ENCODE assay signal across 8 cellular contexts in the genomic region with DNA sequence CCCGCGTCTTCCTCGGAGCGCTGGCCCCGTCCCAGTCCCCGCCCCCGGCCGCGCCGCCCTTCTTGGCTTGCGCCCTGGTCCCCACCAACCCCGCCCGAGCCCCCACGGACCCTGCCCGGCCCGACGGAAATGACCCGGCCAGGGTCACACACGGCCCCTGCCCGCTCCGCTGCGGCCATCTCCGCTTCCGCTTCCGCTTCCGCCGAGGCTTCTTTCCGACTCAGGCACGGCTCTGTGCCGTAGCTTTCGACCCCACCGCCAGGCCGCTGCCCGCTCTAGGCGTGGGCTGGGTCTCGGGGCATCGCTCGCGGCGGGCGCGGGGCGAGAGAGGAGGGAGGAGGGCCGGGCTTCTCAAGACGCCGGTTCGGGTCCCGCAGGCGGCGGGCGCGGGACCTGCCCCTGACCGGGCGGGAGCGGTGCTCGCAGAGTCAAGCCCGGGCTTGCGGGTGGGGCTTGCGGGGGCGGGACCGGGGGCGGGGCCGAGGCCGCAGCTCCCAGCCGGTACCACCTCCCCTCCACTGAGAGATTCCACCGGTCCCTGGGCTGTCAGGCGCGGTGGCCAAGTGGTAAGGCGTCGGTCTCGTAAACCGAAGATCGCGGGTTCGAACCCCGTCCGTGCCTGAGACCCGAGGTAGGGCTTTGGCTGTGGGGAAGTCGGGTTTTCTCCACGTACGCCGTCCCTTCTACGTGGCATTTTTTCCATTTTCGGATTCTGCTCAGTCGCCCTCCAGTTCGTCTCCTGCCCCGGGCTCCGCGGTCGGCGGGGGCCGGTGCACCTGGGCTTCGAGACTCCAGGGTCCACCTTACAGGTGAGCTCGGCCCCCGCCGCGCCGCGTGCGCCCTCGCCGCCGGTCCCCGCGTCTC.
DNase-seq lines count a peak whose midpoint lies in the region; ATAC-seq lines count a peak whose summit lies in the region.

No MANE protein-coding gene starts in this region.

- peak; percentile 89 for DNase-seq in CD1c-positive myeloid dendritic cell (ENCODE audit: extremely low spot score)
- DNase-seq in NCI-H82 (lab: John Stamatoyannopoulos, UW): peak; percentile 96
- peak; percentile 69 to 78 for DNase-seq in activated CD8-positive, alpha-beta memory T cell treated with anti-CD3 and anti-CD28 coated beads for 1 hour (ENCODE audit: extremely low read depth in 1 of 2, low read depth in 1 of 2)
- DNase-seq in medulla oblongata (ENCODE audit: extremely low spot score): peak; percentile 94
- peak; percentile 92 to 100 (median 94) for DNase-seq in stimulated activated CD4-positive, alpha-beta T cell treated with anti-CD3 and anti-CD28 coated beads, TNF-alpha, amount 100 ng/mL, for 4 hours (ENCODE audit: low read depth in 3 of 3)

- H3K36me3 ChIP-seq in ectodermal cell (ENCODE audit: control insufficient read depth, insufficient read depth, low read length): no peaks in the 10 kb centered on the region

- H3K4me3 ChIP-seq in ectodermal cell (ENCODE audit: insufficient read depth, low read depth, low read length): peak overlapping the region; percentile 84

- ATAC-seq in GM19397 (IDR thresholded peaks at IDR 0.05; ENCODE audit: unreplicated experiment) (peak; percentile 79), HG03565 (IDR thresholded peaks at IDR 0.05; ENCODE audit: unreplicated experiment) (peak; percentile 66)

- 0 to 1% methylated on average over 105 of the region's 105 CpGs for WGBS in ectodermal cell, 2 experiments

- peaks cover 38% of the 10 kb centered on the region for H3K27me3 ChIP-seq in ectodermal cell (ENCODE audit: control insufficient read depth, insufficient read depth, low read length, poor library complexity, severe bottlenecking)

- H3K4me1 ChIP-seq in ectodermal cell (ENCODE audit: control insufficient read depth, insufficient read depth, low read length): peaks cover 1% of the 10 kb centered on the region

- H3K9me3 ChIP-seq in ectodermal cell (ENCODE audit: control insufficient read depth, low read length): no peaks in the 10 kb centered on the region

- H3K27ac ChIP-seq in ectodermal cell (ENCODE audit: insufficient read depth, low read depth, low read length, poor library complexity, severe bottlenecking): no peak overlapping the region
